Comparison of ENCODE assay signal across 1 cellular context in the genomic region with DNA sequence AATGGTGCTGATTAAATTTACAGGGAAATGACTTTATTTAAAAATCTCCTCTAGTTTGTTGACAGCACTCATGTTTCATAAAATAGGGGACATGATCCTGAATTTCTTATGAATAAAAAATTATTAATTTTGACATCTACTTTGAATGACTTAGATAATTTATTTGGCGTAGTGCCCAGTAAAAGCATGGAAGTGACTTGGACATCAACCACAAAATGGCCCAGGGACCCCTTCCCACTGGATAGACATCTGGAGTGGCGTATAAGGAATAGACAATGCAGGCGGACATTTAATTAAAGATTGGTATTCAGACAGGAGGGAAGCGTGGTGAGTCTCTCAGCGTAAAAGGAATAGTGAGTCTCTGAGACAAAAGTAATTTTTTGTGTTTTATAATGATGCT.
TF ChIP-seq lines count a peak whose summit lies in the region.

No MANE protein-coding gene starts in this region.

TF ChIP-seq in HCT116, 20 proteins besides CTCF, POLR2A, EP300 and RAD21:
- TF ChIP-seq, protein P1, sequence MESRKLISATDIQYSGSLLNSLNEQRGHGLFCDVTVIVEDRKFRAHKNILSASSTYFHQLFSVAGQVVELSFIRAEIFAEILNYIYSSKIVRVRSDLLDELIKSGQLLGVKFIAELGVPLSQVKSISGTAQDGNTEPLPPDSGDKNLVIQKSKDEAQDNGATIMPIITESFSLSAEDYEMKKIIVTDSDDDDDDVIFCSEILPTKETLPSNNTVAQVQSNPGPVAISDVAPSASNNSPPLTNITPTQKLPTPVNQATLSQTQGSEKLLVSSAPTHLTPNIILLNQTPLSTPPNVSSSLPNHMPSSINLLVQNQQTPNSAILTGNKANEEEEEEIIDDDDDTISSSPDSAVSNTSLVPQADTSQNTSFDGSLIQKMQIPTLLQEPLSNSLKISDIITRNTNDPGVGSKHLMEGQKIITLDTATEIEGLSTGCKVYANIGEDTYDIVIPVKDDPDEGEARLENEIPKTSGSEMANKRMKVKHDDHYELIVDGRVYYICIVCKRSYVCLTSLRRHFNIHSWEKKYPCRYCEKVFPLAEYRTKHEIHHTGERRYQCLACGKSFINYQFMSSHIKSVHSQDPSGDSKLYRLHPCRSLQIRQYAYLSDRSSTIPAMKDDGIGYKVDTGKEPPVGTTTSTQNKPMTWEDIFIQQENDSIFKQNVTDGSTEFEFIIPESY (IDR thresholded peaks at IDR 0.05; ENCODE audit: extremely low read depth, insufficient replicate concordance, low read length): no peak
- no peak for TF ChIP-seq EGR1 (IDR thresholded peaks at IDR 0.05; ENCODE audit: low read depth)
- TF ChIP-seq EZH2phosphoT487 (IDR thresholded peaks at IDR 0.05; ENCODE audit: borderline replicate concordance): no peak
- TF ChIP-seq ZFX (IDR thresholded peaks at IDR 0.05): no peak
- TF ChIP-seq ELF1 (IDR thresholded peaks at IDR 0.05; ENCODE audit: borderline replicate concordance, low read depth): no peak
TF ChIP-seq in HCT116: peak in this region for 0.
